Comparison of ENCODE assay signal across 26 cellular contexts in genomic region chr7:125299366-125299765, GRCh38.
"Had no signal": no experiment of that assay in that cellular context is flagged by ENCODE, and none has a peak within 500 bp of the region (broad histone marks: within the 10 kb centered on the region; RNA-seq: fewer than 3 reads in every experiment).

No MANE protein-coding gene starts in this region.

- ATAC-seq: stimulated activated effector memory CD8-positive, alpha-beta T cell treated with anti-CD3 and anti-CD28 coated beads, Interleukin-12 subunit alpha, Interleukin-12 subunit beta, amount 100 ng/mL, for 72 hours; stimulated activated memory B cell treated with anti-CD40 and anti-IgM and Interleukin-4, amounts not matched to agents 10 μg/mL and 1 μg/mL and 100 μg/mL, for 72 hours; stimulated activated naive B cell treated with anti-CD40 and anti-IgM and Interleukin-4, amounts not matched to agents 10 μg/mL and 1 μg/mL and 100 μg/mL, for 72 hours; stimulated activated naive CD8-positive, alpha-beta T cell treated with anti-CD3 and anti-CD28 coated beads, Interleukin-15, amount 100 ng/mL, for 72 hours; stimulated activated naive CD8-positive, alpha-beta T cell treated with anti-CD3 and anti-CD28 coated beads, Interleukin-15, Interleukin-2, amounts not matched to agents 100 U/mL and 50 U/mL, for 24 hours; upper lobe of right lung had no signal

- H3K9me3 ChIP-seq: suprapubic skin, thoracic aorta, thyroid gland, tibial artery, tibial nerve, transverse colon, upper lobe of right lung, uterus, vagina had no signal

- H3K36me3 ChIP-seq: stomach, suprapubic skin, thoracic aorta, thyroid gland, tibial artery, tibial nerve, transverse colon, upper lobe of left lung, upper lobe of right lung, vagina had no signal

- H3K27me3 ChIP-seq: stomach, suprapubic skin, thyroid gland, tibial artery, tibial nerve, transverse colon, upper lobe of left lung, upper lobe of right lung, uterus, vagina had no signal

- H3K4me3 ChIP-seq: stomach, suprapubic skin, thoracic aorta, thyroid gland, tibial artery, tibial nerve, transverse colon, upper lobe of left lung, upper lobe of right lung, uterus, vagina had no signal

- DNase-seq: stimulated activated CD4-positive, alpha-beta T cell treated with anti-CD3 and anti-CD28 coated beads, Interleukin-2, amount 100 ng/mL, for 48 hours; stimulated activated CD4-positive, alpha-beta T cell treated with anti-CD3 and anti-CD28 coated beads, Interleukin-4, amount 100 ng/mL, for 1 hour; stimulated activated CD4-positive, alpha-beta T cell treated with anti-CD3 and anti-CD28 coated beads, Interleukin-4, amount 100 ng/mL, for 24 hours; stimulated activated CD4-positive, alpha-beta T cell treated with anti-CD3 and anti-CD28 coated beads, Interleukin-4, amount 100 ng/mL, for 4 hours; stimulated activated CD8-positive, alpha-beta memory T cell treated with anti-CD3 and anti-CD28 coated beads, Interleukin-4, amount 100 ng/mL, for 48 hours; stimulated activated naive B cell treated with anti-CD40 and anti-IgM and Interleukin-4, amounts not matched to agents 10 μg/mL and 1 μg/mL and 100 μg/mL, for 72 hours; stimulated activated naive CD4-positive, alpha-beta T cell; stimulated activated naive CD4-positive, alpha-beta T cell treated with Interleukin-2 at 50 U/mL for 16 hours; stimulated activated naive CD8-positive, alpha-beta T cell treated with anti-CD3 and anti-CD28 coated beads, Interleukin-15, amount 100 ng/mL, for 72 hours; stimulated activated naive CD8-positive, alpha-beta T cell treated with anti-CD3 and anti-CD28 coated beads, Interleukin-15, Interleukin-2, amounts not matched to agents 100 U/mL and 50 U/mL, for 24 hours; stomach; substantia nigra; thyroid gland; tibial artery; transverse colon; trophoblast cell; upper lobe of right lung; uterus had no signal

- H3K27ac ChIP-seq: stomach, suprapubic skin, thoracic aorta, thyroid gland, tibial artery, tibial nerve, transverse colon, upper lobe of left lung, upper lobe of right lung, uterus, vagina had no signal

- H3K4me1 ChIP-seq: stomach, suprapubic skin, thyroid gland, tibial artery, tibial nerve, transverse colon, upper lobe of left lung, upper lobe of right lung, uterus, vagina had no signal

- FAIRE-seq: urothelium cell line had no signal
